ENCODE assay signal across 8 cellular contexts in genomic region chr1:1440941-1441888, GRCh38. TPM values are rescaled to one million over a fixed set of nuclear protein-coding genes. Genes with fewer than 3 reads are reported as not detected.
DNase-seq lines count a peak whose midpoint lies in the region; ATAC-seq and TF ChIP-seq lines count a peak whose summit lies in the region.

No MANE protein-coding gene starts in this region.

- H3K4me3 Mint-ChIP-seq in Calu3 (ENCODE audit: low read depth, unreplicated experiment), result no peak overlapping the region
- H3K4me3 Mint-ChIP-seq in endodermal cell, result no peak overlapping the region
- H3K4me3 Mint-ChIP-seq in nephron, result peak overlapping the region in 2 of 3 experiments; percentile 27 to 47

- intact Hi-C loops in Calu3 (cut with micrococcal nuclease; ENCODE audit: unreplicated experiment), result no loop called here

- no TSS peak for BruUV-seq in Calu3 (replicated peaks; lab: Mats Ljungman, UMichigan)

- H3K27ac Mint-ChIP-seq in Calu3 (ENCODE audit: unreplicated experiment) (no peak overlapping the region), endodermal cell (no peak overlapping the region), nephron (peak overlapping the region; percentile 38 to 80 (median 63))

- no peak overlapping the region for H3K9ac ChIP-seq in KMS-11
- H3K9ac ChIP-seq in endodermal cell (ENCODE audit: extremely low read depth, low read length, poor library complexity, severe bottlenecking), result no peak overlapping the region

- H4K20me1 ChIP-seq in KMS-11 (ENCODE audit: insufficient read depth), result no peaks in the 10 kb centered on the region

- H3K9me3 Mint-ChIP-seq in Calu3 (ENCODE audit: low read depth, unreplicated experiment) (no peaks in the 10 kb centered on the region), endodermal cell (no peaks in the 10 kb centered on the region), nephron (no peaks in the 10 kb centered on the region)

- H3K36me3 ChIP-seq in KMS-11 (ENCODE audit: insufficient read depth), result no peaks in the 10 kb centered on the region
- H3K36me3 ChIP-seq in endodermal cell (ENCODE audit: control insufficient read depth, insufficient read depth, low read length), result no peaks in the 10 kb centered on the region

- H3K36me3 Mint-ChIP-seq in Calu3 (ENCODE audit: insufficient read depth, unreplicated experiment) (peaks cover 49% of the 10 kb centered on the region), endodermal cell (ENCODE audit: low read depth) (peaks cover 3% of the 10 kb centered on the region), nephron (ENCODE audit: low read depth) (no peaks in the 10 kb centered on the region)

- no peak for ATAC-seq in HG02884 (IDR thresholded peaks at IDR 0.05; ENCODE audit: unreplicated experiment)
- no peak for ATAC-seq in HG02623 (IDR thresholded peaks at IDR 0.05; ENCODE audit: unreplicated experiment)

- H3K27me3 Mint-ChIP-seq in Calu3 (ENCODE audit: unreplicated experiment) (no peaks in the 10 kb centered on the region), endodermal cell (ENCODE audit: insufficient read depth) (peaks cover 3% of the 10 kb centered on the region), nephron (ENCODE audit: low read depth) (no peaks in the 10 kb centered on the region)

- DNase-seq in Calu3 (peak; percentile 70), endodermal cell (peak; percentile 76)
- peak; percentile 43 to 46 for DNase-seq in activated CD4-positive, alpha-beta T cell treated with anti-CD3 and anti-CD28 coated beads, Interleukin-2, amount 50 U/mL, for 24 hours (ENCODE audit: low read depth in 1 of 2, low spot score in 1 of 2)

- no peaks in the 10 kb centered on the region for H3K79me2 ChIP-seq in KMS-11 (ENCODE audit: insufficient read depth, low read depth)

- H3K9me3 ChIP-seq in endodermal cell (ENCODE audit: control insufficient read depth, low read length), result no peaks in the 10 kb centered on the region

- H3K4me2 ChIP-seq in KMS-11, result no peak overlapping the region

- WGBS in endodermal cell (ENCODE audit: insufficient coverage in 1 of 2, insufficient read length in 1 of 2), 2 experiments, result 83 to 86% methylated on average over 17 to 29 of the region's 29 CpGs

- CTCF ChIA-PET in Calu3 (lab: Charles Lee), result interaction anchor here (0.6 to 1.1 kb wide), 2 partner anchors 12 to 131 kb away, joined by 3 to 6 read pairs; no protein-coding TSS in a partner anchor

- H3K4me1 Mint-ChIP-seq in Calu3 (ENCODE audit: low read depth, unreplicated experiment), result no peaks in the 10 kb centered on the region
- no peaks in the 10 kb centered on the region for H3K4me1 Mint-ChIP-seq in endodermal cell
- peaks cover 14% of the 10 kb centered on the region for H3K4me1 Mint-ChIP-seq in nephron

- H3K27ac ChIP-seq in KMS-11 (no peak overlapping the region), endodermal cell (ENCODE audit: low read depth, low read length) (no peak overlapping the region), temporal lobe (ENCODE audit: low read depth, low read length) (peak overlapping the region; percentile 50)

- H3K4me3 ChIP-seq in KMS-11 (IDR thresholded peaks at IDR 0.05; ENCODE audit: insufficient read depth, low read depth, low read length) (no peak overlapping the region), endodermal cell (ENCODE audit: low read length) (no peak overlapping the region)

- peaks cover 59% of the 10 kb centered on the region; the same call in 1 of the 2 replicates for H3K27me3 ChIP-seq in KMS-11 (ENCODE audit: insufficient read depth, low read depth)
- peaks cover 5% of the 10 kb centered on the region for H3K27me3 ChIP-seq in endodermal cell (ENCODE audit: control insufficient read depth, insufficient read depth, low read length, poor library complexity, severe bottlenecking)

- H3K4me1 ChIP-seq in KMS-11 (ENCODE audit: low read depth, poor library complexity, severe bottlenecking), result no peaks in the 10 kb centered on the region
- no peaks in the 10 kb centered on the region for H3K4me1 ChIP-seq in endodermal cell (ENCODE audit: control insufficient read depth, insufficient read depth, low read length)

- peak overlapping the region; percentile 58 for H2AFZ ChIP-seq in KMS-11 (ENCODE audit: low read depth)

- TF ChIP-seq CTCF in Calu3 (IDR thresholded peaks at IDR 0.05; ENCODE audit: unreplicated experiment) (peak; percentile 83), KMS-11 (conservative IDR thresholded peaks at IDR 0.05; ENCODE audit: low read depth, low read length) (peak; percentile 91), endodermal cell (conservative IDR thresholded peaks at IDR 0.05) (peak; percentile 83), nephron (IDR thresholded peaks at IDR 0.05; ENCODE audit: unreplicated experiment in 3 of 3) (peak; percentile 70 to 77 (median 72))

RNA-seq across cellular contexts. Expression of gene VWA1, which starts 5.7 kb away (rescaled TPM):
- total RNA-seq in Calu3 (2022), result 78.7 and 78.9 TPM in 2 replicates
- 10 to 100 TPM; 12.7 to 17.4 TPM for total RNA-seq in endodermal cell
- polyA plus RNA-seq in endodermal cell (2013, experiment 1 of 2), result 10.3 TPM
- 5.6 TPM for polyA plus RNA-seq in endodermal cell (2013, experiment 2 of 2)
- total RNA-seq in temporal lobe, result 6.4 TPM

RNA-seq across cellular contexts. Expression of gene ATAD3C, which starts 8.3 kb away (rescaled TPM):
- total RNA-seq in Calu3 (2022) (0.29 and 0.45 TPM in 2 replicates), endodermal cell (under 1 TPM; 0.55 TPM), temporal lobe (0.49 TPM)
- polyA plus RNA-seq in endodermal cell (2013, experiment 1 of 2), result 0.78 TPM
- 0.21 TPM for polyA plus RNA-seq in endodermal cell (2013, experiment 2 of 2)

RNA-seq across cellular contexts. Expression of gene ANKRD65, which starts 20.1 kb away (rescaled TPM):
- not detected in 2 replicates for total RNA-seq in Calu3 (2022)
- total RNA-seq in endodermal cell, result 1 to 10 TPM; 1.6 TPM
- 0.78 TPM for polyA plus RNA-seq in endodermal cell (2013, experiment 1 of 2)
- polyA plus RNA-seq in endodermal cell (2013, experiment 2 of 2), result 1.7 TPM
- 0.49 TPM for total RNA-seq in temporal lobe

RNA-seq across cellular contexts. Expression of gene ATAD3B, which starts 30.4 kb away (rescaled TPM):
- total RNA-seq in Calu3 (2022) (46.3 and 56.4 TPM in 2 replicates), endodermal cell (10 to 100 TPM; 41.8 to 47.4 TPM), temporal lobe (10.8 TPM)
- polyA plus RNA-seq in endodermal cell (2013, experiment 1 of 2), result 23.9 TPM
- polyA plus RNA-seq in endodermal cell (2013, experiment 2 of 2), result 27.2 TPM

RNA-seq across cellular contexts. Expression of gene MRPL20, which starts 34.1 kb away (rescaled TPM):
- 81.2 and 99.1 TPM in 2 replicates for total RNA-seq in Calu3 (2022)
- 100 to 1,000 TPM; 109 to 129 TPM for total RNA-seq in endodermal cell
- polyA plus RNA-seq in endodermal cell (2013, experiment 1 of 2), result 104 TPM
- polyA plus RNA-seq in endodermal cell (2013, experiment 2 of 2), result 98.2 TPM
- 38.1 TPM for total RNA-seq in temporal lobe

Comparison
In these comparisons a context has a peak if more than half of its experiments do, and no peak if none do; other contexts are left out.
1. H3K27ac Mint-ChIP-seq: peak in nephron (3 of 3); none in Calu3 (single experiment) and endodermal cell (single experiment).
2. H3K4me3 Mint-ChIP-seq: peak in nephron (2 of 3); none in Calu3 (single experiment) and endodermal cell (single experiment).
3. Peak in every context shown above with its lines, with median percentiles within 50 percentile points of each other: DNase-seq and CTCF ChIP-seq.